In the genomic region with DNA sequence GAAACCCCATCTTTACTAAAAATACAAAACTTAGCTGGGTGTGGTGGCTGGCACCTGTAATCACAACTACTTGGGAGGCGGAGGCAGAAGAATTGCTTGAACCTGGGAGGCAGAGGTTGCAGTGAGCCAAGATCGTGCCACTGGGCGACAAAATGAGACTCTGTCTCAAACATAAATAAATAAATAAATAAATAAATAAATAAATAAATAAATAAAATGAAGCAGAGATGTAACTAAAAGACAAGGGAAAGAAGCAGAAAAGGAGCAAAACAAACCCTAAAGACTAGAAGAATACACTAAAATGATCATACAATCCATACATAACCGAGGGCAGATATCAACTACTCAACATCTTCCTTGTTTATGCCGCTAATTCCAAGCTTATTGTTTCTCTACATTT, we compare ENCODE assay signal across 29 cellular contexts.
"Had no signal": no experiment of that assay in that cellular context is flagged by ENCODE, and none has a peak within 500 bp of the region (broad histone marks: within the 10 kb centered on the region; RNA-seq: fewer than 3 reads in every experiment).

No MANE protein-coding gene starts in this region.

- ATAC-seq: effector memory CD8-positive, alpha-beta T cell; esophagus mucosa; foreskin keratinocyte; gastrocnemius medialis; gastroesophageal sphincter had no signal

- H3K4me1 ChIP-seq: colonic mucosa, esophagus muscularis mucosa, esophagus squamous epithelium, foreskin keratinocyte, gastrocnemius medialis, gastroesophageal sphincter had no signal

- H3K27ac ChIP-seq: colonic mucosa, coronary artery, dorsolateral prefrontal cortex, epithelial cell of prostate, esophagus muscularis mucosa, esophagus squamous epithelium, foreskin keratinocyte, gastrocnemius medialis, gastroesophageal sphincter, heart left ventricle, heart right ventricle had no signal

- H3K27ac Mint-ChIP-seq: dendritic cell treated with granulocyte-macrophage colony-stimulating factor and Interleukin-4, amounts not matched to agents 40 ng/mL and 50 ng/mL, for 4 days; effector memory CD8-positive, alpha-beta T cell; endodermal cell had no signal

- H3K27me3 ChIP-seq: colonic mucosa, dorsolateral prefrontal cortex, esophagus muscularis mucosa, esophagus squamous epithelium, foreskin keratinocyte, gastrocnemius medialis, gastroesophageal sphincter, heart left ventricle, heart right ventricle had no signal

- H3K27me3 Mint-ChIP-seq: dendritic cell treated with granulocyte-macrophage colony-stimulating factor and Interleukin-4, amounts not matched to agents 40 ng/mL and 50 ng/mL, for 4 days; effector memory CD8-positive, alpha-beta T cell had no signal

- DNase-seq: colonic mucosa; cortex of kidney; dermis blood vessel endothelial cell; dorsolateral prefrontal cortex; effector CD4-positive, alpha-beta T cell; effector CD8-positive, alpha-beta T cell; effector memory CD4-positive, alpha-beta T cell; effector memory CD8-positive, alpha-beta T cell; endodermal cell; erythroblast; esophagus squamous epithelium; foreskin fibroblast; foreskin keratinocyte; foreskin melanocyte; gastrocnemius medialis; glutamatergic neuron; head of caudate nucleus; heart left ventricle; heart right ventricle had no signal

- H3K4me3 ChIP-seq: colonic mucosa, coronary artery, dorsolateral prefrontal cortex, esophagus muscularis mucosa, esophagus squamous epithelium, gastrocnemius medialis, gastroesophageal sphincter, heart left ventricle, heart right ventricle had no signal

- H3K4me3 Mint-ChIP-seq: dendritic cell treated with granulocyte-macrophage colony-stimulating factor and Interleukin-4, amounts not matched to agents 40 ng/mL and 50 ng/mL, for 4 days; effector memory CD8-positive, alpha-beta T cell; endodermal cell had no signal

- FAIRE-seq: colon, endometrium, endothelial cell of umbilical vein, frontal cortex had no signal

- H3K9me3 ChIP-seq: colonic mucosa, esophagus muscularis mucosa, esophagus squamous epithelium, gastrocnemius medialis, gastroesophageal sphincter, heart left ventricle, heart right ventricle had no signal

- H3K36me3 ChIP-seq: colonic mucosa, gastrocnemius medialis had no signal

- H3K4me1 Mint-ChIP-seq: endodermal cell had no signal
